In the genomic region with DNA sequence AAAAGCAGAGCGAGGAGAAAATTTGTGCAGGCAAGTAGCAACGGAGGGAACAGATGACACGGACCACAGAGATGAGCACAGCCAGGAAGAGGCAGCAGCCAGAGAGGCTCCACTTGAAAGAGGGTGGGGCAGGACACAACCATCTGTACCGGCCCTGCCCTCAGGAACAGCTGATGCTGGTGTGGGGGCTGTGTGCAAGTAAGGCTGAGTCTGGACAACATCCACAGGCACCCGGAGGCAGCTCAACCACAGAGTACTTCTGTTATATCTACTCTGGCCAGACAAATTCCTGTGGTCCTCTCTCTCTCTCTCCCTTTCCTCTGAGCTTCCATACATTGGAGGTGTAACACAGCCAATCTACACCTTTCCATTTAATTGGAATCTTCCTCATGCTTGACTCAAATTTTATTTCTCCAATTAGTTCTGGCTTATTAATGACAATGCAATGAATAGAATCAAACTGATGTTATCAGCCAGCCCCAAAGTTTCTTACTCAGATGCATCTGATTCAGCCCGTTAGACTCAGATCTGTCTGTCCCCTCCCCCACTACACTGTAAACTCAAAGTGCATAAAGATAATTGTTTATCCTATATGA, we compare ENCODE assay signal across 8 cellular contexts. TPM values are rescaled to one million over a fixed set of nuclear protein-coding genes. Genes with fewer than 3 reads are reported as not detected.
DNase-seq lines count a peak whose midpoint lies in the region; ATAC-seq and TF ChIP-seq lines count a peak whose summit lies in the region.

No MANE protein-coding gene starts in this region.

- H3K9ac ChIP-seq in Loucy (ENCODE audit: low read depth, low read length, poor library complexity, severe bottlenecking), result no peak overlapping the region

- intact Hi-C loops in MCF 10A (cut with micrococcal nuclease), result no loop called here

- peak overlapping the region; percentile 13 for H3K4me3 Mint-ChIP-seq in MCF 10A (ENCODE audit: unreplicated experiment)

- H3K4me2 ChIP-seq in Loucy (ENCODE audit: low read depth, low read length, poor library complexity, severe bottlenecking), result peak overlapping the region; percentile 46

- H3F3A ChIP-seq in Loucy (ENCODE audit: low read depth), result no peaks in the 10 kb centered on the region

- H3K27me3 Mint-ChIP-seq in MCF 10A (ENCODE audit: insufficient read depth, unreplicated experiment), result no peaks in the 10 kb centered on the region

- TF ChIP-seq CTCF in Loucy (conservative IDR thresholded peaks at IDR 0.05; ENCODE audit: low read length), result no peak
- no peak for TF ChIP-seq CTCF in MCF 10A (IDR thresholded peaks at IDR 0.05; ENCODE audit: unreplicated experiment)

- BruUV-seq in MCF 10A (replicated peaks; lab: Mats Ljungman, UMichigan), result no TSS peak

- H3K27me3 ChIP-seq in Loucy (ENCODE audit: insufficient read depth, low read length, poor library complexity, severe bottlenecking), result no peaks in the 10 kb centered on the region

- H4K20me1 ChIP-seq in Loucy (ENCODE audit: insufficient read depth, low read length, poor library complexity, severe bottlenecking), result no peaks in the 10 kb centered on the region

- peaks cover 6% of the 10 kb centered on the region for H3K36me3 Mint-ChIP-seq in MCF 10A (ENCODE audit: insufficient read depth, unreplicated experiment)

- POLR2A ChIA-PET in MCF 10A (lab: Yijun Ruan, JAX), result interaction anchor here (0.6 to 1.4 kb wide), 4 partner anchors 9 to 94 kb away, joined by 3 to 5 read pairs (median 4); no protein-coding TSS in a partner anchor

- H3K79me2 ChIP-seq in Loucy (ENCODE audit: insufficient read depth, low read length), result no peaks in the 10 kb centered on the region

- H3K36me3 ChIP-seq in Loucy (ENCODE audit: insufficient read depth, low read length), result no peaks in the 10 kb centered on the region

- DNase-seq in A172 (ENCODE audit: low spot score), result peak; percentile 96
- peak; percentile 49 for DNase-seq in MCF 10A (ENCODE audit: unreplicated experiment)
- DNase-seq in kidney glomerular epithelial cell (lab: John Stamatoyannopoulos, UW), result peak; percentile 33
- no peak for DNase-seq in DMS153 treated with DMSO at 0.1 percent for 48 hours (lab: John Stamatoyannopoulos, UW; ENCODE audit: unreplicated experiment)

- ATAC-seq in GM19351 (IDR thresholded peaks at IDR 0.05; ENCODE audit: unreplicated experiment), result no peak
- no peak for ATAC-seq in HG03108 (IDR thresholded peaks at IDR 0.05; ENCODE audit: unreplicated experiment)
- no peak for ATAC-seq in GM19455 (IDR thresholded peaks at IDR 0.05; ENCODE audit: unreplicated experiment)

- H3K4me3 ChIP-seq in Loucy (ENCODE audit: low read length, poor library complexity, severe bottlenecking), result peak overlapping the region; percentile 38

- CTCF ChIA-PET in MCF 10A (lab: Yijun Ruan, JAX), result interaction anchor here (0.9 to 1.1 kb wide), 2 partner anchors 55 to 78 kb away, joined by 3 read pairs; no protein-coding TSS in a partner anchor

- H3K4me1 ChIP-seq in Loucy (ENCODE audit: insufficient read depth, low read length, poor library complexity, severe bottlenecking), result peaks cover 16% of the 10 kb centered on the region

- H3K4me1 Mint-ChIP-seq in MCF 10A (ENCODE audit: insufficient read depth, unreplicated experiment), result peaks cover 11% of the 10 kb centered on the region

- H3K9me3 Mint-ChIP-seq in MCF 10A (ENCODE audit: unreplicated experiment), result no peaks in the 10 kb centered on the region

- H3K9me3 ChIP-seq in Loucy (ENCODE audit: insufficient read depth, low read depth, low read length), result no peaks in the 10 kb centered on the region

- no peak overlapping the region for H2AFZ ChIP-seq in Loucy (ENCODE audit: low read length)

- H3K9me2 ChIP-seq in Loucy (replicated peaks; ENCODE audit: low read depth, low read length), result no peaks in the 10 kb centered on the region

- peak overlapping the region; percentile 64 for H3K27ac Mint-ChIP-seq in MCF 10A (ENCODE audit: low read depth, unreplicated experiment)

RNA-seq across cellular contexts. Expression of gene KIF13A, which starts 24.9 kb away (rescaled TPM):
- 22.9 and 25.9 TPM in 2 replicates for total RNA-seq in A172 (2014; rRNA removed; shearing (Covaris generic))
- 24.1 and 33.5 TPM in 2 replicates for total RNA-seq in MCF 10A (2022)
